In genomic region chr4:3470244-3471097, GRCh38 we compare ENCODE assay signal across 22 cellular contexts. TPM values are rescaled to one million over a fixed set of nuclear protein-coding genes. Genes with fewer than 3 reads are reported as not detected.
A peak's percentile ranks its signal among the peaks of the same experiment; 100 is the strongest.
DNase-seq lines count a peak whose midpoint lies in the region; ATAC-seq, FAIRE-seq and TF ChIP-seq lines count a peak whose summit lies in the region.
"Had no signal": no experiment of that assay in that cellular context is flagged by ENCODE, and none has a peak within 500 bp of the region (broad histone marks: within the 10 kb centered on the region; RNA-seq: fewer than 3 reads in every experiment).

No MANE protein-coding gene starts in this region.

- 3% methylated on average over 24 of the region's 25 CpGs for WGBS in K562 (ENCODE audit: insufficient coverage, low coverage, missing lambda C conversion rate)
- 82 to 89% (median 83%) methylated on average over 25 of the region's 25 CpGs for WGBS in spleen, 5 donors

- H3K9me1 ChIP-seq in K562 (ENCODE audit: control insufficient read depth, insufficient read depth, low read length), result no peaks in the 10 kb centered on the region

- H2AFZ ChIP-seq in K562 (ENCODE audit: low read depth, low read length), result no peak overlapping the region

- H3K79me2 ChIP-seq in K562 (ENCODE audit: control insufficient read depth, insufficient read depth, low read length), result no peaks in the 10 kb centered on the region

- peak; percentile 79 for DNase-seq in MCF 10A (ENCODE audit: unreplicated experiment)
- no peak for DNase-seq in breast epithelium (ENCODE audit: low spot score in 2 of 2)
- DNase-seq in K562 (ENCODE audit: extremely low read depth in 1 of 4, low spot score in 3 of 4), result no peak
- DNase-seq in left ventricle myocardium inferior, result peak; percentile 15
- peak; percentile 53 for DNase-seq in spleen
- no peak for DNase-seq in NCI-H748 treated with DMSO at 0.1 percent for 48 hours (lab: John Stamatoyannopoulos, UW)
- DNase-seq in activated CD8-positive, alpha-beta T cell treated with anti-CD3 and anti-CD28 coated beads for 36 hours, result no peak
- no peak for DNase-seq in UCSD-AML1 (lab: John Stamatoyannopoulos, UW; ENCODE audit: unreplicated experiment)
- DNase-seq: activated CD8-positive, alpha-beta T cell treated with anti-CD3 and anti-CD28 coated beads, Interleukin-2, amount 10 ng/mL, durations not matched to agents 7 days and 5 days; erythroblast; hippocampal formation; NCI-H69; stimulated activated CD4-positive, alpha-beta T cell treated with anti-CD3 and anti-CD28 coated beads, Interleukin-12 subunit alpha, Interleukin-12 subunit beta, amount 100 ng/mL, for 4 hours; stimulated activated naive CD8-positive, alpha-beta T cell treated with anti-CD3 and anti-CD28 coated beads, Interleukin-15, Interleukin-2, amounts not matched to agents 100 U/mL and 50 U/mL, for 24 hours; SW 1271 had no signal

- TF ChIP-seq EP300 in K562 (IDR thresholded peaks at IDR 0.05; ENCODE audit: low read length), result no peak

- H3K4me1 Mint-ChIP-seq in MCF 10A (ENCODE audit: insufficient read depth, unreplicated experiment), result peaks cover 6% of the 10 kb centered on the region
- H3K4me1 Mint-ChIP-seq in activated CD8-positive, alpha-beta T cell treated with anti-CD3 and anti-CD28 coated beads for 36 hours (ENCODE audit: low read depth), result no peaks in the 10 kb centered on the region
- H3K4me1 Mint-ChIP-seq: activated T-helper 17 cell treated with anti-CD3 and anti-CD28 coated beads, Interleukin-2, amount 50 U/mL, for 72 hours had no signal

- no peak overlapping the region for H3K4me2 ChIP-seq in K562 (ENCODE audit: insufficient read depth, low read length)
- H3K4me2 ChIP-seq: A549 had no signal

- no peak for ATAC-seq in K562
- no peak for ATAC-seq in activated CD8-positive, alpha-beta T cell treated with anti-CD3 and anti-CD28 coated beads for 36 hours
- ATAC-seq: A549; activated CD8-positive, alpha-beta T cell treated with anti-CD3 and anti-CD28 coated beads, Interleukin-2, amount 10 ng/mL, durations not matched to agents 7 days and 5 days; activated T-helper 17 cell treated with anti-CD3 and anti-CD28 coated beads, Interleukin-2, amount 50 U/mL, for 72 hours; left lobe of liver; Panc1; stimulated activated naive CD8-positive, alpha-beta T cell treated with anti-CD3 and anti-CD28 coated beads, Interleukin-15, Interleukin-2, amounts not matched to agents 100 U/mL and 50 U/mL, for 24 hours had no signal

- no peak for TF ChIP-seq POLR2A in breast epithelium (IDR thresholded peaks at IDR 0.05)
- TF ChIP-seq POLR2A in K562 (conservative IDR thresholded peaks at IDR 0.05), result no peak
- TF ChIP-seq POLR2A in spleen (IDR thresholded peaks at IDR 0.05), result no peak

- no peaks in the 10 kb centered on the region for H3K27me3 Mint-ChIP-seq in MCF 10A (ENCODE audit: insufficient read depth, unreplicated experiment)
- peaks cover 1% of the 10 kb centered on the region for H3K27me3 Mint-ChIP-seq in activated CD8-positive, alpha-beta T cell treated with anti-CD3 and anti-CD28 coated beads for 36 hours
- H3K27me3 Mint-ChIP-seq: activated T-helper 17 cell treated with anti-CD3 and anti-CD28 coated beads, Interleukin-2, amount 50 U/mL, for 72 hours had no signal

- CTCF ChIA-PET in MCF 10A (lab: Yijun Ruan, JAX), result interaction anchor here (0.8 to 3.7 kb wide), 2 partner anchors 10 to 124 kb away, joined by 5 to 26 read pairs; no protein-coding TSS in a partner anchor
- CTCF ChIA-PET in K562 (lab: Yijun Ruan, JAX; ENCODE audit: low intra/inter-chr PET ratio), result no interaction called here
- CTCF ChIA-PET in activated CD8-positive, alpha-beta T cell treated with anti-CD3 and anti-CD28 coated beads for 36 hours (lab: Charles Lee), result interaction anchor here (2.5 kb wide), 1 partner anchor 10 kb away, joined by 11 read pairs; no protein-coding TSS in a partner anchor

- POLR2A ChIA-PET in MCF 10A (lab: Yijun Ruan, JAX), result interaction anchor here (0.9 to 1.0 kb wide), 2 partner anchors 9 to 10 kb away, joined by 4 read pairs; no protein-coding TSS in a partner anchor
- POLR2A ChIA-PET in K562 (lab: Yijun Ruan, JAX), result interaction anchor here (0.6 kb wide), 1 partner anchor 469 kb away, joined by 3 read pairs; no protein-coding TSS in a partner anchor
- POLR2A ChIA-PET in activated CD8-positive, alpha-beta T cell treated with anti-CD3 and anti-CD28 coated beads for 36 hours (lab: Charles Lee), result no interaction called here

- H3K36me3 ChIP-seq in breast epithelium, result no peaks in the 10 kb centered on the region
- no peaks in the 10 kb centered on the region for H3K36me3 ChIP-seq in K562 (ENCODE audit: control insufficient read depth, insufficient read depth, low read length)
- no peaks in the 10 kb centered on the region for H3K36me3 ChIP-seq in left ventricle myocardium inferior
- H3K36me3 ChIP-seq in spleen, result no peaks in the 10 kb centered on the region

- peaks cover 0 to 21% of the 10 kb centered on the region in 2 donors for H3K27me3 ChIP-seq in breast epithelium
- H3K27me3 ChIP-seq in K562 (ENCODE audit: control insufficient read depth in 2 of 2, insufficient read depth in 2 of 2, low read length in 2 of 2), result peaks cover 20 to 65% of the 10 kb centered on the region in 2 experiments; a peak in 4 of 5 replicates
- peaks cover 33% of the 10 kb centered on the region for H3K27me3 ChIP-seq in left ventricle myocardium inferior (ENCODE audit: low read depth)
- H3K27me3 ChIP-seq in spleen (replicated peaks in 1 of 7), result peaks cover 0 to 67% (median 19%) of the 10 kb centered on the region in 7 donors

- H3K36me3 Mint-ChIP-seq in MCF 10A (ENCODE audit: insufficient read depth, unreplicated experiment), result no peaks in the 10 kb centered on the region
- H3K36me3 Mint-ChIP-seq in activated CD8-positive, alpha-beta T cell treated with anti-CD3 and anti-CD28 coated beads for 36 hours (ENCODE audit: low read depth), result no peaks in the 10 kb centered on the region

- no TSS peak for BruUV-seq in MCF 10A (replicated peaks; lab: Mats Ljungman, UMichigan)
- no TSS peak for BruUV-seq in K562 (replicated peaks; lab: Mats Ljungman, UMichigan)

- H3K27ac ChIP-seq in breast epithelium, result no peak overlapping the region
- no peak overlapping the region for H3K27ac ChIP-seq in K562 (ENCODE audit: extremely low read depth, low read depth, low read length)
- peak overlapping the region; percentile 79 for H3K27ac ChIP-seq in left ventricle myocardium inferior (replicated peaks)
- H3K27ac ChIP-seq in spleen, result no peak overlapping the region
- H3K27ac ChIP-seq: A549, coronary artery had no signal

- intact Hi-C loops in MCF 10A (cut with micrococcal nuclease) (no loop called here), breast epithelium (cut with DNase I; ENCODE audit: low total_unique reads) (no loop called here), K562 (cut with micrococcal nuclease) (no loop called here), left ventricle myocardium inferior (cut with micrococcal nuclease) (no loop called here), spleen (cut with DNase I; ENCODE audit: low total_unique reads) (no loop called here)
- intact Hi-C loops in activated CD8-positive, alpha-beta T cell treated with anti-CD3 and anti-CD28 coated beads for 36 hours (cut with micrococcal nuclease), result no loop called here

- H3K4me3 Mint-ChIP-seq in MCF 10A (ENCODE audit: unreplicated experiment), result no peak overlapping the region
- no peak overlapping the region for H3K4me3 Mint-ChIP-seq in activated CD8-positive, alpha-beta T cell treated with anti-CD3 and anti-CD28 coated beads for 36 hours
- H3K4me3 Mint-ChIP-seq: activated CD8-positive, alpha-beta T cell treated with anti-CD3 and anti-CD28 coated beads, Interleukin-2, amount 10 ng/mL, durations not matched to agents 7 days and 5 days; activated T-helper 17 cell treated with anti-CD3 and anti-CD28 coated beads, Interleukin-2, amount 50 U/mL, for 72 hours had no signal

- no peaks in the 10 kb centered on the region for H3K4me1 ChIP-seq in breast epithelium
- H3K4me1 ChIP-seq in K562 (replicated peaks in 1 of 2; ENCODE audit: control insufficient read depth in 2 of 2, insufficient read depth in 2 of 2, low read length in 2 of 2), result peaks cover 0 to 28% of the 10 kb centered on the region in 2 experiments; a peak in 2 of 5 replicates
- H3K4me1 ChIP-seq in left ventricle myocardium inferior, result peaks cover 87% of the 10 kb centered on the region
- no peaks in the 10 kb centered on the region for H3K4me1 ChIP-seq in spleen
- H3K4me1 ChIP-seq: A549 had no signal

- in situ Hi-C loops in K562 (cut with MboI), result no loop called here

- TF ChIP-seq CTCF in MCF 10A (IDR thresholded peaks at IDR 0.05; ENCODE audit: unreplicated experiment), result no peak
- no peak for TF ChIP-seq CTCF in breast epithelium (IDR thresholded peaks at IDR 0.05)
- no peak for TF ChIP-seq CTCF in K562 (IDR thresholded peaks at IDR 0.05 in 2 of 3, conservative IDR thresholded peaks at IDR 0.05 in 1 of 3; ENCODE audit: insufficient read depth in 2 of 3, low read depth in 1 of 3, low read length in 3 of 3)
- no peak for TF ChIP-seq CTCF in left ventricle myocardium inferior (IDR thresholded peaks at IDR 0.05; ENCODE audit: borderline replicate concordance)
- TF ChIP-seq CTCF in spleen (IDR thresholded peaks at IDR 0.05 in 8 of 11, conservative IDR thresholded peaks at IDR 0.05 in 3 of 11), result no peak
- no peak for TF ChIP-seq CTCF in activated CD8-positive, alpha-beta T cell treated with anti-CD3 and anti-CD28 coated beads for 36 hours (IDR thresholded peaks at IDR 0.05)

- no peak for TF ChIP-seq RAD21 in K562 (CRISPR knock-in tag; conservative IDR thresholded peaks at IDR 0.05 in 1 of 2, IDR thresholded peaks at IDR 0.05 in 1 of 2)

- no peak for FAIRE-seq in K562 (lab: Jason Lieb, UNC)
- FAIRE-seq: A549 had no signal

- 0 out of 2 replicates have a peak, but pooled peaks cover 8% of the 10 kb centered on the region for H4K20me1 ChIP-seq in K562 (replicated peaks; ENCODE audit: control insufficient read depth, insufficient read depth, low read length)

- no peak overlapping the region for H3K27ac Mint-ChIP-seq in MCF 10A (ENCODE audit: low read depth, unreplicated experiment)
- no peak overlapping the region for H3K27ac Mint-ChIP-seq in activated CD8-positive, alpha-beta T cell treated with anti-CD3 and anti-CD28 coated beads for 36 hours
- H3K27ac Mint-ChIP-seq: activated CD8-positive, alpha-beta T cell treated with anti-CD3 and anti-CD28 coated beads, Interleukin-2, amount 10 ng/mL, durations not matched to agents 7 days and 5 days; activated T-helper 17 cell treated with anti-CD3 and anti-CD28 coated beads, Interleukin-2, amount 50 U/mL, for 72 hours had no signal

- H3K9me3 ChIP-seq in breast epithelium (no peaks in the 10 kb centered on the region), K562 (replicated peaks; ENCODE audit: control insufficient read depth, insufficient read depth, low read depth, low read length) (peaks cover 10% of the 10 kb centered on the region; the same call in 1 of the 2 replicates), left ventricle myocardium inferior (replicated peaks) (no peaks in the 10 kb centered on the region), spleen (no peaks in the 10 kb centered on the region)
- H3K9me3 ChIP-seq: A549 had no signal

- H3K9me3 Mint-ChIP-seq in MCF 10A (ENCODE audit: unreplicated experiment), result no peaks in the 10 kb centered on the region
- H3K9me3 Mint-ChIP-seq in activated CD8-positive, alpha-beta T cell treated with anti-CD3 and anti-CD28 coated beads for 36 hours, result no peaks in the 10 kb centered on the region
- H3K9me3 Mint-ChIP-seq: activated T-helper 17 cell treated with anti-CD3 and anti-CD28 coated beads, Interleukin-2, amount 50 U/mL, for 72 hours had no signal

- H3K4me3 ChIP-seq in breast epithelium, result no peak overlapping the region
- no peak overlapping the region for H3K4me3 ChIP-seq in K562
- no peak overlapping the region for H3K4me3 ChIP-seq in left ventricle myocardium inferior
- H3K4me3 ChIP-seq in spleen, result no peak overlapping the region
- H3K4me3 ChIP-seq: A549, coronary artery had no signal

- no peak overlapping the region for H3K9ac ChIP-seq in K562 (ENCODE audit: insufficient read depth in 1 of 2, low read depth in 2 of 2, low read length in 2 of 2)

RNA-seq across cellular contexts. Expression of gene DOK7, which starts 7.4 kb away (rescaled TPM):
- total RNA-seq in MCF 10A (2022), result 1.1 and 5.3 TPM in 2 replicates
- total RNA-seq in breast epithelium, result 1 to 10 TPM in 2 of 3 donors, not detected in 1; 1.3 to 3.5 TPM
- not detected in 2 replicates for total RNA-seq in K562 (2011; cell fraction: chromatin; rRNA removed; ENCODE audit: low replicate concordance)
- total RNA-seq in K562 (2011; cell fraction: nucleolus; rRNA removed), result not detected in 2 replicates
- not detected in 2 replicates for total RNA-seq in K562 (2011; cell fraction: nucleoplasm; rRNA removed)
- total RNA-seq in K562 (2014; rRNA removed), result not detected in 2 replicates
- not detected in 2 replicates for total RNA-seq in K562 (2014; rRNA removed; fragmentation: Illumina TruSeq; extraction: Trizol)
- total RNA-seq in K562 (2015; rRNA removed; fragmentation: Illumina TruSeq; extraction: Trizol), result not detected in 2 replicates
- total RNA-seq in K562 (2021), result not detected in 2 replicates
- not detected in 2 replicates for polyA plus RNA-seq in K562 (2011; rRNA removed)
- polyA plus RNA-seq in K562 (2011; cell fraction: cytosol; rRNA removed), result not detected in 2 replicates
- not detected in 2 replicates for polyA plus RNA-seq in K562 (2011; cell fraction: nucleus; rRNA removed)
- not detected in 2 replicates for polyA plus RNA-seq in K562 (2012)
- polyA plus RNA-seq in K562 (2014; fragmentation: Illumina TruSeq; extraction: Trizol), result not detected in 2 replicates
- not detected for polyA plus RNA-seq in K562 (2014; fragmentation: Nextera tagmentation; extraction: Ambion mirVana)
- polyA plus RNA-seq in K562 (2014; rRNA removed), result not detected in 2 replicates
- polyA minus RNA-seq in K562 (2011; rRNA and poly(A)+ RNA removed), result not detected in 2 replicates
- polyA minus RNA-seq in K562 (2011; cell fraction: cytosol; rRNA and poly(A)+ RNA removed), result not detected in 2 replicates
- polyA minus RNA-seq in K562 (2011; cell fraction: nucleus; rRNA and poly(A)+ RNA removed), result not detected in 2 replicates
- 46.7 TPM for total RNA-seq in left ventricle myocardium inferior
- total RNA-seq in spleen, result 1 to 10 TPM in 6 of 7 donors, under 1 TPM in 1; 0.69 to 7.1 (median 1.6) TPM
- polyA plus RNA-seq in spleen, result 10 to 100 TPM in 1 of 3 donors, 1 to 10 TPM in 2; 1.7 to 13.5 (median 8.7) TPM
- total RNA-seq in activated CD8-positive, alpha-beta T cell treated with anti-CD3 and anti-CD28 coated beads for 36 hours, result not detected
- total RNA-seq: activated CD8-positive, alpha-beta T cell treated with anti-CD3 and anti-CD28 coated beads, Interleukin-2, amount 10 ng/mL, durations not matched to agents 7 days and 5 days; activated T-helper 17 cell treated with anti-CD3 and anti-CD28 coated beads, Interleukin-2, amount 50 U/mL, for 72 hours had no signal

RNA-seq across cellular contexts. Expression of gene HGFAC, which starts 28.7 kb away (rescaled TPM):
- total RNA-seq in MCF 10A (2022) (0.28 TPM in 1 of 2 replicates, not detected in the other), breast epithelium (1 to 10 TPM in 1 of 3 donors, under 1 TPM in 1, not detected in 1; 0.59 to 1.3 TPM), K562 (2014; rRNA removed) (not detected in 2 replicates), K562 (2014; rRNA removed; fragmentation: Illumina TruSeq; extraction: Trizol) (not detected in 2 replicates), K562 (2015; rRNA removed; fragmentation: Illumina TruSeq; extraction: Trizol) (not detected in 2 replicates), K562 (2021) (0.09 TPM in 1 of 2 replicates, not detected in the other), left ventricle myocardium inferior (0.80 TPM), spleen (under 1 TPM in 2 of 7 donors, not detected in 5; 0.32 to 0.47 TPM)
- total RNA-seq in K562 (2011; cell fraction: chromatin; rRNA removed; ENCODE audit: low replicate concordance), result not detected in 2 replicates
- not detected in 2 replicates for total RNA-seq in K562 (2011; cell fraction: nucleolus; rRNA removed)
- total RNA-seq in K562 (2011; cell fraction: nucleoplasm; rRNA removed), result not detected in 2 replicates
- polyA plus RNA-seq in K562 (2011; rRNA removed) (not detected in 2 replicates), K562 (2014; fragmentation: Illumina TruSeq; extraction: Trizol) (not detected in 2 replicates), K562 (2014; fragmentation: Nextera tagmentation; extraction: Ambion mirVana) (not detected), K562 (2014; rRNA removed) (0.13 TPM in 1 of 2 replicates, not detected in the other), spleen (under 1 TPM; 0.11 to 0.35 (median 0.22) TPM)
- polyA plus RNA-seq in K562 (2011; cell fraction: cytosol; rRNA removed), result not detected in 2 replicates
- 0.15 and 0.53 TPM in 2 replicates for polyA plus RNA-seq in K562 (2011; cell fraction: nucleus; rRNA removed)
- polyA plus RNA-seq in K562 (2012), result not detected in 2 replicates
- not detected in 2 replicates for polyA minus RNA-seq in K562 (2011; rRNA and poly(A)+ RNA removed)
- not detected in 2 replicates for polyA minus RNA-seq in K562 (2011; cell fraction: cytosol; rRNA and poly(A)+ RNA removed)
- polyA minus RNA-seq in K562 (2011; cell fraction: nucleus; rRNA and poly(A)+ RNA removed), result not detected in 2 replicates
- not detected for total RNA-seq in activated CD8-positive, alpha-beta T cell treated with anti-CD3 and anti-CD28 coated beads for 36 hours
- total RNA-seq: activated CD8-positive, alpha-beta T cell treated with anti-CD3 and anti-CD28 coated beads, Interleukin-2, amount 10 ng/mL, durations not matched to agents 7 days and 5 days; activated T-helper 17 cell treated with anti-CD3 and anti-CD28 coated beads, Interleukin-2, amount 50 U/mL, for 72 hours; Daoy; ureter had no signal

Comparison
In these comparisons a context has a peak if more than half of its experiments do, and no peak if none do; other contexts are left out.
1. DNase-seq: peak in MCF 10A (single experiment), left ventricle myocardium inferior (single experiment) and spleen (single experiment); none in breast epithelium (0 of 2), K562 (0 of 4), NCI-H748 treated with DMSO at 0.1 percent for 48 hours (single experiment), activated CD8-positive, alpha-beta T cell treated with anti-CD3 and anti-CD28 coated beads for 36 hours (single experiment) and UCSD-AML1 (single experiment).